ENCODE assay signal across 26 cellular contexts in genomic region chr20:32839982-32840285, GRCh38. TPM values are rescaled to one million over a fixed set of nuclear protein-coding genes. Genes with fewer than 3 reads are reported as not detected.
DNase-seq lines count a peak whose midpoint lies in the region; ATAC-seq, FAIRE-seq and TF ChIP-seq lines count a peak whose summit lies in the region.
"Had no signal": no experiment of that assay in that cellular context is flagged by ENCODE, and none has a peak within 500 bp of the region (broad histone marks: within the 10 kb centered on the region; RNA-seq: fewer than 3 reads in every experiment).

No MANE protein-coding gene starts in this region.

- peak; percentile 40 for DNase-seq in DMS79 treated with DMSO at 0.1 percent for 48 hours (lab: John Stamatoyannopoulos, UW)
- no peak for DNase-seq in DMS79 (lab: John Stamatoyannopoulos, UW)
- no peak for DNase-seq in activated naive CD4-positive, alpha-beta T cell treated with anti-CD3 and anti-CD28 coated beads, Interleukin-2, amount 50 U/mL, for 72 hours (ENCODE audit: low spot score in 2 of 2)
- DNase-seq in activated naive CD4-positive, alpha-beta T cell treated with anti-CD3 and anti-CD28 coated beads, Interleukin-2, amount 10 ng/mL, durations not matched to agents 7 days and 5 days: no peak
- DNase-seq in K562 (ENCODE audit: extremely low read depth in 1 of 4, low spot score in 3 of 4): no peak
- DNase-seq in stimulated activated effector memory CD8-positive, alpha-beta T cell treated with anti-CD3 and anti-CD28 coated beads, Interleukin-12 subunit alpha, Interleukin-12 subunit beta, amount 100 ng/mL, for 72 hours (ENCODE audit: low spot score in 2 of 2): no peak
- no peak for DNase-seq in GM20000 (ENCODE audit: low spot score)
- DNase-seq: CD4-positive, alpha-beta T cell; central memory CD4-positive, alpha-beta T cell; GOT3; HFFc6; mesendoderm; NCI-H526; occipital lobe; Peyer's patch; SIG-M5; stimulated activated CD4-positive, alpha-beta T cell treated with anti-CD3 and anti-CD28 coated beads, Interleukin-15, amount 100 ng/mL, for 24 hours; T1000; tibial artery; WERI-Rb-1 had no signal

- H3K4me1 Mint-ChIP-seq in activated naive CD4-positive, alpha-beta T cell treated with anti-CD3 and anti-CD28 coated beads, Interleukin-2, amount 10 ng/mL, durations not matched to agents 7 days and 5 days: peaks cover 49% of the 10 kb centered on the region
- peaks cover 36% of the 10 kb centered on the region for H3K4me1 Mint-ChIP-seq in stimulated activated effector memory CD8-positive, alpha-beta T cell treated with anti-CD3 and anti-CD28 coated beads, Interleukin-12 subunit alpha, Interleukin-12 subunit beta, amount 100 ng/mL, for 72 hours

- H3K4me1 ChIP-seq in K562 (replicated peaks in 1 of 2; ENCODE audit: control insufficient read depth in 2 of 2, insufficient read depth in 2 of 2, low read length in 2 of 2): no peaks in the 10 kb centered on the region
- H3K4me1 ChIP-seq: Peyer's patch, tibial artery had no signal

- H3K9me1 ChIP-seq in K562 (ENCODE audit: control insufficient read depth, insufficient read depth, low read length): peaks cover 2% of the 10 kb centered on the region

- no peaks in the 10 kb centered on the region for H3K27me3 ChIP-seq in K562 (ENCODE audit: control insufficient read depth in 2 of 2, insufficient read depth in 2 of 2, low read length in 2 of 2)
- H3K27me3 ChIP-seq: Peyer's patch, tibial artery had no signal

- H3K9me3 Mint-ChIP-seq in activated naive CD4-positive, alpha-beta T cell treated with anti-CD3 and anti-CD28 coated beads, Interleukin-2, amount 50 U/mL, for 72 hours: no peaks in the 10 kb centered on the region
- no peaks in the 10 kb centered on the region for H3K9me3 Mint-ChIP-seq in activated naive CD4-positive, alpha-beta T cell treated with anti-CD3 and anti-CD28 coated beads, Interleukin-2, amount 10 ng/mL, durations not matched to agents 7 days and 5 days
- no peaks in the 10 kb centered on the region for H3K9me3 Mint-ChIP-seq in stimulated activated effector memory CD8-positive, alpha-beta T cell treated with anti-CD3 and anti-CD28 coated beads, Interleukin-12 subunit alpha, Interleukin-12 subunit beta, amount 100 ng/mL, for 72 hours
- H3K9me3 Mint-ChIP-seq: CD4-positive, alpha-beta T cell; HFFc6 had no signal

- TF ChIP-seq POLR2A in K562 (conservative IDR thresholded peaks at IDR 0.05): no peak

- no peak overlapping the region for H3K4me3 ChIP-seq in K562
- H3K4me3 ChIP-seq: Peyer's patch, tibial artery had no signal

- POLR2A ChIA-PET in K562 (lab: Yijun Ruan, JAX): no interaction called here

- H3K4me2 ChIP-seq in K562 (ENCODE audit: insufficient read depth, low read length): no peak overlapping the region

- peaks cover 10 to 36% of the 10 kb centered on the region in 2 donors for H3K36me3 Mint-ChIP-seq in activated naive CD4-positive, alpha-beta T cell treated with anti-CD3 and anti-CD28 coated beads, Interleukin-2, amount 50 U/mL, for 72 hours
- H3K36me3 Mint-ChIP-seq in activated naive CD4-positive, alpha-beta T cell treated with anti-CD3 and anti-CD28 coated beads, Interleukin-2, amount 10 ng/mL, durations not matched to agents 7 days and 5 days: peaks cover 65% of the 10 kb centered on the region
- peaks cover 100% of the 10 kb centered on the region for H3K36me3 Mint-ChIP-seq in stimulated activated effector memory CD8-positive, alpha-beta T cell treated with anti-CD3 and anti-CD28 coated beads, Interleukin-12 subunit alpha, Interleukin-12 subunit beta, amount 100 ng/mL, for 72 hours

- in situ Hi-C loops in K562 (cut with MboI): no loop called here

- no peak overlapping the region for H2AFZ ChIP-seq in K562 (ENCODE audit: low read depth, low read length)

- 0 out of 2 replicates have a peak, but pooled peaks cover 4% of the 10 kb centered on the region for H4K20me1 ChIP-seq in K562 (replicated peaks; ENCODE audit: control insufficient read depth, insufficient read depth, low read length)

- H3K9me3 ChIP-seq in K562 (replicated peaks; ENCODE audit: control insufficient read depth, insufficient read depth, low read depth, low read length): no peaks in the 10 kb centered on the region
- H3K9me3 ChIP-seq: Peyer's patch, tibial artery had no signal

- peak in 1 of 2 donors; percentile 44 for ATAC-seq in activated naive CD4-positive, alpha-beta T cell treated with anti-CD3 and anti-CD28 coated beads, Interleukin-2, amount 50 U/mL, for 72 hours
- no peak for ATAC-seq in K562
- no peak for ATAC-seq in stimulated activated effector memory CD8-positive, alpha-beta T cell treated with anti-CD3 and anti-CD28 coated beads, Interleukin-12 subunit alpha, Interleukin-12 subunit beta, amount 100 ng/mL, for 72 hours
- ATAC-seq in GM21447 (IDR thresholded peaks at IDR 0.05; ENCODE audit: unreplicated experiment): no peak
- ATAC-seq: left lobe of liver had no signal

- H3K4me3 Mint-ChIP-seq in activated naive CD4-positive, alpha-beta T cell treated with anti-CD3 and anti-CD28 coated beads, Interleukin-2, amount 10 ng/mL, durations not matched to agents 7 days and 5 days: no peak overlapping the region
- H3K4me3 Mint-ChIP-seq in stimulated activated effector memory CD8-positive, alpha-beta T cell treated with anti-CD3 and anti-CD28 coated beads, Interleukin-12 subunit alpha, Interleukin-12 subunit beta, amount 100 ng/mL, for 72 hours: no peak overlapping the region
- H3K4me3 Mint-ChIP-seq: CD4-positive, alpha-beta T cell; HFFc6 had no signal

- peaks cover 84% of the 10 kb centered on the region for H3K36me3 ChIP-seq in K562 (ENCODE audit: control insufficient read depth, insufficient read depth, low read length)

- H3K79me2 ChIP-seq in K562 (ENCODE audit: control insufficient read depth, insufficient read depth, low read length): peaks cover 22% of the 10 kb centered on the region

- no peak for FAIRE-seq in K562 (lab: Jason Lieb, UNC)

- intact Hi-C loops in K562 (cut with micrococcal nuclease): no loop called here

- 95% methylated on average over 4 of the region's 4 CpGs for WGBS in K562 (ENCODE audit: insufficient coverage, low coverage, missing lambda C conversion rate)

- TF ChIP-seq EP300 in K562 (IDR thresholded peaks at IDR 0.05; ENCODE audit: low read length): no peak

- H3K27ac Mint-ChIP-seq in activated naive CD4-positive, alpha-beta T cell treated with anti-CD3 and anti-CD28 coated beads, Interleukin-2, amount 50 U/mL, for 72 hours: peak overlapping the region; percentile 11 to 85
- no peak overlapping the region for H3K27ac Mint-ChIP-seq in activated naive CD4-positive, alpha-beta T cell treated with anti-CD3 and anti-CD28 coated beads, Interleukin-2, amount 10 ng/mL, durations not matched to agents 7 days and 5 days
- peak overlapping the region; percentile 36 for H3K27ac Mint-ChIP-seq in stimulated activated effector memory CD8-positive, alpha-beta T cell treated with anti-CD3 and anti-CD28 coated beads, Interleukin-12 subunit alpha, Interleukin-12 subunit beta, amount 100 ng/mL, for 72 hours
- H3K27ac Mint-ChIP-seq: HFFc6 had no signal

- H3K27me3 Mint-ChIP-seq in activated naive CD4-positive, alpha-beta T cell treated with anti-CD3 and anti-CD28 coated beads, Interleukin-2, amount 10 ng/mL, durations not matched to agents 7 days and 5 days: no peaks in the 10 kb centered on the region
- H3K27me3 Mint-ChIP-seq: CD4-positive, alpha-beta T cell had no signal

- CTCF ChIA-PET in activated naive CD4-positive, alpha-beta T cell treated with anti-CD3 and anti-CD28 coated beads, Interleukin-2, amount 10 ng/mL, durations not matched to agents 7 days and 5 days (lab: Charles Lee): no interaction called here
- CTCF ChIA-PET in K562 (lab: Yijun Ruan, JAX; ENCODE audit: low intra/inter-chr PET ratio): no interaction called here

- BruUV-seq in K562 (replicated peaks; lab: Mats Ljungman, UMichigan): no TSS peak

- TF ChIP-seq RAD21 in K562 (CRISPR knock-in tag; conservative IDR thresholded peaks at IDR 0.05 in 1 of 2, IDR thresholded peaks at IDR 0.05 in 1 of 2): no peak

- no peak overlapping the region for H3K9ac ChIP-seq in K562 (ENCODE audit: insufficient read depth in 1 of 2, low read depth in 2 of 2, low read length in 2 of 2)

- TF ChIP-seq CTCF in K562 (IDR thresholded peaks at IDR 0.05 in 2 of 3, conservative IDR thresholded peaks at IDR 0.05 in 1 of 3; ENCODE audit: insufficient read depth in 2 of 3, low read depth in 1 of 3, low read length in 3 of 3) (no peak), GM20000 (IDR thresholded peaks at IDR 0.05; ENCODE audit: extremely low read depth, missing control alignments) (no peak)

- no peak overlapping the region for H3K27ac ChIP-seq in K562 (ENCODE audit: extremely low read depth, low read depth, low read length)
- H3K27ac ChIP-seq: 22Rv1, HL-60, Peyer's patch, tibial artery, WERI-Rb-1 had no signal

RNA-seq across cellular contexts. Expression of gene EFCAB8, which starts 18.8 kb away (rescaled TPM):
- under 1 TPM; 0.52 to 0.70 TPM for total RNA-seq in activated naive CD4-positive, alpha-beta T cell treated with anti-CD3 and anti-CD28 coated beads, Interleukin-2, amount 50 U/mL, for 72 hours
- 0.67 and 2.2 TPM in 2 replicates for total RNA-seq in K562 (2011; cell fraction: chromatin; rRNA removed; ENCODE audit: low replicate concordance)
- total RNA-seq in K562 (2011; cell fraction: nucleolus; rRNA removed): 0.13 and 1.5 TPM in 2 replicates
- total RNA-seq in K562 (2011; cell fraction: nucleoplasm; rRNA removed): 1.8 and 1.9 TPM in 2 replicates
- total RNA-seq in K562 (2014; rRNA removed) (not detected in 2 replicates), K562 (2014; rRNA removed; fragmentation: Illumina TruSeq; extraction: Trizol) (0.11 TPM in 1 of 2 replicates, not detected in the other), K562 (2015; rRNA removed; fragmentation: Illumina TruSeq; extraction: Trizol) (0.19 TPM in 1 of 2 replicates, not detected in the other), K562 (2021) (not detected in 2 replicates)
- polyA plus RNA-seq in K562 (2011; rRNA removed) (0.16 and 0.18 TPM in 2 replicates), K562 (2014; fragmentation: Illumina TruSeq; extraction: Trizol) (0.03 TPM in 1 of 2 replicates, not detected in the other), K562 (2014; fragmentation: Nextera tagmentation; extraction: Ambion mirVana) (not detected), K562 (2014; rRNA removed) (0.03 TPM in 1 of 2 replicates, not detected in the other)
- polyA plus RNA-seq in K562 (2011; cell fraction: cytosol; rRNA removed): 0.01 and 0.09 TPM in 2 replicates
- polyA plus RNA-seq in K562 (2011; cell fraction: nucleus; rRNA removed): 0.74 and 0.76 TPM in 2 replicates
- polyA plus RNA-seq in K562 (2012): 0.08 and 0.22 TPM in 2 replicates
- 0.98 TPM in 1 of 2 replicates, not detected in the other for polyA minus RNA-seq in K562 (2011; rRNA and poly(A)+ RNA removed)
- polyA minus RNA-seq in K562 (2011; cell fraction: cytosol; rRNA and poly(A)+ RNA removed): not detected in 2 replicates
- 0.22 TPM in 1 of 2 replicates, not detected in the other for polyA minus RNA-seq in K562 (2011; cell fraction: nucleus; rRNA and poly(A)+ RNA removed)
- total RNA-seq: dermis microvascular lymphatic vessel endothelial cell, HFFc6, myocyte, occipital lobe had no signal

RNA-seq across cellular contexts. Expression of gene MAPRE1, which starts 20.2 kb away (rescaled TPM):
- total RNA-seq in activated naive CD4-positive, alpha-beta T cell treated with anti-CD3 and anti-CD28 coated beads, Interleukin-2, amount 50 U/mL, for 72 hours: 100 to 1,000 TPM; 106 to 142 TPM
- total RNA-seq in K562 (2011; cell fraction: chromatin; rRNA removed; ENCODE audit: low replicate concordance): 21.7 and 45.2 TPM in 2 replicates
- total RNA-seq in K562 (2011; cell fraction: nucleolus; rRNA removed): 18.0 and 18.8 TPM in 2 replicates
- total RNA-seq in K562 (2011; cell fraction: nucleoplasm; rRNA removed): 37.0 and 46.5 TPM in 2 replicates
- total RNA-seq in K562 (2014; rRNA removed) (94.4 and 103 TPM in 2 replicates), K562 (2014; rRNA removed; fragmentation: Illumina TruSeq; extraction: Trizol) (112 and 120 TPM in 2 replicates), K562 (2015; rRNA removed; fragmentation: Illumina TruSeq; extraction: Trizol) (93.4 and 95.0 TPM in 2 replicates), K562 (2021) (136 and 145 TPM in 2 replicates)
- polyA plus RNA-seq in K562 (2011; rRNA removed) (90.6 and 132 TPM in 2 replicates), K562 (2014; fragmentation: Illumina TruSeq; extraction: Trizol) (141 and 159 TPM in 2 replicates), K562 (2014; fragmentation: Nextera tagmentation; extraction: Ambion mirVana) (100 to 1,000 TPM; 159 to 203 TPM), K562 (2014; rRNA removed) (137 and 141 TPM in 2 replicates)
- 41.3 and 89.8 TPM in 2 replicates for polyA plus RNA-seq in K562 (2011; cell fraction: cytosol; rRNA removed)
- 17.6 and 28.5 TPM in 2 replicates for polyA plus RNA-seq in K562 (2011; cell fraction: nucleus; rRNA removed)
- 123 and 150 TPM in 2 replicates for polyA plus RNA-seq in K562 (2012)
- polyA minus RNA-seq in K562 (2011; rRNA and poly(A)+ RNA removed): 123 and 131 TPM in 2 replicates
- polyA minus RNA-seq in K562 (2011; cell fraction: cytosol; rRNA and poly(A)+ RNA removed): 52.6 and 59.4 TPM in 2 replicates
- polyA minus RNA-seq in K562 (2011; cell fraction: nucleus; rRNA and poly(A)+ RNA removed): 12.0 and 22.7 TPM in 2 replicates
